In the genomic region with DNA sequence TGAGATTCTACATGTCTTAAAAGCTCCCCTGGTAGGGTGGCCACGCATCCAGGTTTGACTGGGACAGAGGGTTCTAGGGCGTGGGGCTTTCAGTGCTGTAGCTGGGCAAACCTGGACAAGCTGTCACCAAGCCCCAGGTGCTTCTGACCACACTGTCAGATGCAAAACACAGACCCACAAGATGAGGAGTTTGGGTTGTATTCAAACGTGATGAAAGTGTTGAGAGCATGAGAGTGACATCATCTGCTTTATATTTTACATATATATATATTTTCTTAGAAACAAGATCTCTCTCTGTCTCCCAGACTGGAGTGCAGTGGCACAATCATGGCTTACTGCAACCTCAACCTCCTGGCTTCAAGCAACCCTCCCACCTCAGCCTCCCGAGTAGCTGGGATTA, we compare ENCODE assay signal across 25 cellular contexts.
"Had no signal": no experiment of that assay in that cellular context is flagged by ENCODE, and none has a peak within 500 bp of the region (broad histone marks: within the 10 kb centered on the region; RNA-seq: fewer than 3 reads in every experiment).

No MANE protein-coding gene starts in this region.

- H3K4me1 ChIP-seq: foreskin keratinocyte, sigmoid colon, testis, tibial artery, upper lobe of left lung had no signal

- H3K36me3 ChIP-seq: ovary, sigmoid colon, upper lobe of left lung had no signal

- H3K4me3 ChIP-seq: gastroesophageal sphincter, heart left ventricle, hepatocyte, lung, ovary, psoas muscle, sigmoid colon, testis, tibial artery, upper lobe of left lung had no signal

- H3K27me3 ChIP-seq: heart left ventricle, hepatocyte, ovary, testis, tibial artery, upper lobe of left lung had no signal

- ATAC-seq: effector memory CD8-positive, alpha-beta T cell; gastroesophageal sphincter; heart left ventricle; left lobe of liver; natural killer cell; psoas muscle; right cardiac atrium; stimulated activated memory B cell treated with anti-CD40 and anti-IgM and Interleukin-4, amounts not matched to agents 10 μg/mL and 1 μg/mL and 100 μg/mL, for 72 hours; stimulated activated naive CD8-positive, alpha-beta T cell treated with anti-CD3 and anti-CD28 coated beads, Interleukin-15, Interleukin-2, amounts not matched to agents 100 U/mL and 50 U/mL, for 24 hours had no signal

- H3K9me3 ChIP-seq: gastroesophageal sphincter, heart left ventricle, ovary, psoas muscle, sigmoid colon, testis, tibial artery had no signal

- DNase-seq: cortex of kidney; effector memory CD8-positive, alpha-beta T cell; heart left ventricle; kidney; natural killer cell; occipital lobe; ovary; posterior cingulate gyrus; psoas muscle; right cardiac atrium; sigmoid colon; stimulated activated CD4-positive, alpha-beta T cell treated with anti-CD3 and anti-CD28 coated beads, Interleukin-2, amount 100 ng/mL, for 24 hours; stimulated activated CD4-positive, alpha-beta T cell treated with anti-CD3 and anti-CD28 coated beads, Interleukin-4, amount 100 ng/mL, for 4 hours; stimulated activated naive CD8-positive, alpha-beta T cell treated with anti-CD3 and anti-CD28 coated beads, Interleukin-15, Interleukin-2, amounts not matched to agents 100 U/mL and 50 U/mL, for 24 hours; substantia nigra; testis; tibial artery had no signal

- FAIRE-seq: endometrium, kidney had no signal
